ENCODE assay signal across 1 cellular context in the genomic region with DNA sequence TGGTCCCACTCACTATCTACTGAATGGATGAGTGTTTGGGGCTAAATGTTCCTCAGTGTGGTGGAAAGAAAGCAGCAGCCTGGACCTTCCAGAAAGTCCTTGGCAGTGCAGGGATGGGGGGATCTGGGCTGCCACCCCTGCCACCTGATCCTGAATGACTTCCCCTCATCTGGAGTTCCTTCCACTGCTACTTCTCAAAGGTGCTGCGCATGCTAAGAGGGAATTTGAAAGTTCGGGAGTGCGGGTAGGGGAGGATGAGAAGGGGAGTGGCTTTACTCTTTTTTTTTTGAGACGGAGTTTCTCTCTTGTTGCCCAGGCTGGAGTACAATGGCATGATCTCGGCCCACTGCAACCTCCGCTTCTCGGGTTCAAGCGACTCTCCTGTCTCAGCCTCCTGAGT.
TF ChIP-seq lines count a peak whose summit lies in the region.

No MANE protein-coding gene starts in this region.

TF ChIP-seq in WTC11, 78 proteins besides CTCF, POLR2A, EP300 and RAD21 (continued from another document):
- TF ChIP-seq ATF6 (CRISPR knock-in tag; IDR thresholded peaks at IDR 0.05) (no peak), NR3C1 (CRISPR knock-in tag; conservative IDR thresholded peaks at IDR 0.05; ENCODE audit: low read depth) (no peak), RELA (CRISPR knock-in tag; IDR thresholded peaks at IDR 0.05; ENCODE audit: borderline replicate concordance) (no peak), CBFB (CRISPR knock-in tag; IDR thresholded peaks at IDR 0.05; ENCODE audit: low read depth) (no peak), NFYB (CRISPR knock-in tag; conservative IDR thresholded peaks at IDR 0.05; ENCODE audit: low read depth) (no peak), MYBL2 (CRISPR knock-in tag; IDR thresholded peaks at IDR 0.05) (no peak)
- TF ChIP-seq, protein P1, sequence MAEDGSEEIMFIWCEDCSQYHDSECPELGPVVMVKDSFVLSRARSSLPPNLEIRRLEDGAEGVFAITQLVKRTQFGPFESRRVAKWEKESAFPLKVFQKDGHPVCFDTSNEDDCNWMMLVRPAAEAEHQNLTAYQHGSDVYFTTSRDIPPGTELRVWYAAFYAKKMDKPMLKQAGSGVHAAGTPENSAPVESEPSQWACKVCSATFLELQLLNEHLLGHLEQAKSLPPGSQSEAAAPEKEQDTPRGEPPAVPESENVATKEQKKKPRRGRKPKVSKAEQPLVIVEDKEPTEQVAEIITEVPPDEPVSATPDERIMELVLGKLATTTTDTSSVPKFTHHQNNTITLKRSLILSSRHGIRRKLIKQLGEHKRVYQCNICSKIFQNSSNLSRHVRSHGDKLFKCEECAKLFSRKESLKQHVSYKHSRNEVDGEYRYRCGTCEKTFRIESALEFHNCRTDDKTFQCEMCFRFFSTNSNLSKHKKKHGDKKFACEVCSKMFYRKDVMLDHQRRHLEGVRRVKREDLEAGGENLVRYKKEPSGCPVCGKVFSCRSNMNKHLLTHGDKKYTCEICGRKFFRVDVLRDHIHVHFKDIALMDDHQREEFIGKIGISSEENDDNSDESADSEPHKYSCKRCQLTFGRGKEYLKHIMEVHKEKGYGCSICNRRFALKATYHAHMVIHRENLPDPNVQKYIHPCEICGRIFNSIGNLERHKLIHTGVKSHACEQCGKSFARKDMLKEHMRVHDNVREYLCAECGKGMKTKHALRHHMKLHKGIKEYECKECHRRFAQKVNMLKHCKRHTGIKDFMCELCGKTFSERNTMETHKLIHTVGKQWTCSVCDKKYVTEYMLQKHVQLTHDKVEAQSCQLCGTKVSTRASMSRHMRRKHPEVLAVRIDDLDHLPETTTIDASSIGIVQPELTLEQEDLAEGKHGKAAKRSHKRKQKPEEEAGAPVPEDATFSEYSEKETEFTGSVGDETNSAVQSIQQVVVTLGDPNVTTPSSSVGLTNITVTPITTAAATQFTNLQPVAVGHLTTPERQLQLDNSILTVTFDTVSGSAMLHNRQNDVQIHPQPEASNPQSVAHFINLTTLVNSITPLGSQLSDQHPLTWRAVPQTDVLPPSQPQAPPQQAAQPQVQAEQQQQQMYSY (CRISPR knock-in tag; IDR thresholded peaks at IDR 0.05): no peak
- TF ChIP-seq, protein P2, sequence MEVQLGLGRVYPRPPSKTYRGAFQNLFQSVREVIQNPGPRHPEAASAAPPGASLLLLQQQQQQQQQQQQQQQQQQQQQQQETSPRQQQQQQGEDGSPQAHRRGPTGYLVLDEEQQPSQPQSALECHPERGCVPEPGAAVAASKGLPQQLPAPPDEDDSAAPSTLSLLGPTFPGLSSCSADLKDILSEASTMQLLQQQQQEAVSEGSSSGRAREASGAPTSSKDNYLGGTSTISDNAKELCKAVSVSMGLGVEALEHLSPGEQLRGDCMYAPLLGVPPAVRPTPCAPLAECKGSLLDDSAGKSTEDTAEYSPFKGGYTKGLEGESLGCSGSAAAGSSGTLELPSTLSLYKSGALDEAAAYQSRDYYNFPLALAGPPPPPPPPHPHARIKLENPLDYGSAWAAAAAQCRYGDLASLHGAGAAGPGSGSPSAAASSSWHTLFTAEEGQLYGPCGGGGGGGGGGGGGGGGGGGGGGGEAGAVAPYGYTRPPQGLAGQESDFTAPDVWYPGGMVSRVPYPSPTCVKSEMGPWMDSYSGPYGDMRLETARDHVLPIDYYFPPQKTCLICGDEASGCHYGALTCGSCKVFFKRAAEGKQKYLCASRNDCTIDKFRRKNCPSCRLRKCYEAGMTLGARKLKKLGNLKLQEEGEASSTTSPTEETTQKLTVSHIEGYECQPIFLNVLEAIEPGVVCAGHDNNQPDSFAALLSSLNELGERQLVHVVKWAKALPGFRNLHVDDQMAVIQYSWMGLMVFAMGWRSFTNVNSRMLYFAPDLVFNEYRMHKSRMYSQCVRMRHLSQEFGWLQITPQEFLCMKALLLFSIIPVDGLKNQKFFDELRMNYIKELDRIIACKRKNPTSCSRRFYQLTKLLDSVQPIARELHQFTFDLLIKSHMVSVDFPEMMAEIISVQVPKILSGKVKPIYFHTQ (CRISPR knock-in tag; IDR thresholded peaks at IDR 0.05): no peak
- TF ChIP-seq, protein P3, sequence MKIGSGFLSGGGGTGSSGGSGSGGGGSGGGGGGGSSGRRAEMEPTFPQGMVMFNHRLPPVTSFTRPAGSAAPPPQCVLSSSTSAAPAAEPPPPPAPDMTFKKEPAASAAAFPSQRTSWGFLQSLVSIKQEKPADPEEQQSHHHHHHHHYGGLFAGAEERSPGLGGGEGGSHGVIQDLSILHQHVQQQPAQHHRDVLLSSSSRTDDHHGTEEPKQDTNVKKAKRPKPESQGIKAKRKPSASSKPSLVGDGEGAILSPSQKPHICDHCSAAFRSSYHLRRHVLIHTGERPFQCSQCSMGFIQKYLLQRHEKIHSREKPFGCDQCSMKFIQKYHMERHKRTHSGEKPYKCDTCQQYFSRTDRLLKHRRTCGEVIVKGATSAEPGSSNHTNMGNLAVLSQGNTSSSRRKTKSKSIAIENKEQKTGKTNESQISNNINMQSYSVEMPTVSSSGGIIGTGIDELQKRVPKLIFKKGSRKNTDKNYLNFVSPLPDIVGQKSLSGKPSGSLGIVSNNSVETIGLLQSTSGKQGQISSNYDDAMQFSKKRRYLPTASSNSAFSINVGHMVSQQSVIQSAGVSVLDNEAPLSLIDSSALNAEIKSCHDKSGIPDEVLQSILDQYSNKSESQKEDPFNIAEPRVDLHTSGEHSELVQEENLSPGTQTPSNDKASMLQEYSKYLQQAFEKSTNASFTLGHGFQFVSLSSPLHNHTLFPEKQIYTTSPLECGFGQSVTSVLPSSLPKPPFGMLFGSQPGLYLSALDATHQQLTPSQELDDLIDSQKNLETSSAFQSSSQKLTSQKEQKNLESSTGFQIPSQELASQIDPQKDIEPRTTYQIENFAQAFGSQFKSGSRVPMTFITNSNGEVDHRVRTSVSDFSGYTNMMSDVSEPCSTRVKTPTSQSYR (CRISPR knock-in tag; IDR thresholded peaks at IDR 0.05): no peak
TF ChIP-seq in WTC11: peak in this region for 0.
